Comparison of ENCODE assay signal across 24 cellular contexts in the genomic region with DNA sequence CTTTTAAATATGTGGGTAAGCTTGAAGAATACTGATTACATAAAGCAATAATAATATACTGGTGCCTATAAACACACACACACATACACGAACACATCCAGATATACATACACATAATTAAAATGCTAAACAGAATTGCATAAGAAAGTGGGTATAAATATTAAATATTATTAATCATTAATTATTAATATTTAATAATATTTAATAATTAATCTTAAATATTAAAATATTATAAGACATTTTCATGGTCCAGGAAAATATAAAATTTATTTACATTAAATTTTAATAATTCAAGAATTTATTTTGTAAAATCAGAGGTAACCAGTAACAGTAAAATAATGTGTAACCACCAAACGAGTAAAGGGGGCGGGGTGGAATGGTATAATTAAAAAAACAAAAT.
"Had no signal": no experiment of that assay in that cellular context is flagged by ENCODE, and none has a peak within 500 bp of the region (broad histone marks: within the 10 kb centered on the region; RNA-seq: fewer than 3 reads in every experiment).

No MANE protein-coding gene starts in this region.

- ATAC-seq: mucosa of descending colon; naive thymus-derived CD4-positive, alpha-beta T cell; right lobe of liver; stimulated activated naive B cell treated with anti-CD40 and anti-IgM and Interleukin-4, amounts not matched to agents 10 μg/mL and 1 μg/mL and 100 μg/mL, for 72 hours; stimulated activated naive CD8-positive, alpha-beta T cell treated with anti-CD3 and anti-CD28 coated beads, Interleukin-15, Interleukin-2, amounts not matched to agents 100 U/mL and 50 U/mL, for 24 hours had no signal

- H3K4me1 ChIP-seq: left ventricle myocardium inferior, parathyroid adenoma, right atrium auricular region, right lobe of liver, stomach, testis, thyroid gland, transverse colon, upper lobe of left lung, vagina had no signal

- H3K4me3 ChIP-seq: left ventricle myocardium inferior, lung, mucosa of descending colon, right atrium auricular region, right lobe of liver, stomach, testis, thyroid gland, transverse colon, upper lobe of left lung, vagina had no signal

- DNase-seq: hippocampal formation; left ventricle myocardium inferior; midbrain; mucosa of descending colon; naive thymus-derived CD4-positive, alpha-beta T cell; nucleus accumbens; right lobe of liver; stimulated activated CD4-positive, alpha-beta T cell treated with anti-CD3 and anti-CD28 coated beads, Interleukin-12 subunit alpha, Interleukin-12 subunit beta, amount 100 ng/mL, for 4 hours; stimulated activated CD4-positive, alpha-beta T cell treated with anti-CD3 and anti-CD28 coated beads, Interleukin-15, amount 100 ng/mL, for 24 hours; stimulated activated CD4-positive, alpha-beta T cell treated with anti-CD3 and anti-CD28 coated beads, Interleukin-2, amount 100 ng/mL, for 24 hours; stimulated activated CD4-positive, alpha-beta T cell treated with anti-CD3 and anti-CD28 coated beads, Interleukin-4, amount 100 ng/mL, for 1 hour; stimulated activated naive B cell treated with anti-CD40 and anti-IgM and Interleukin-4, amounts not matched to agents 10 μg/mL and 1 μg/mL and 100 μg/mL, for 72 hours; stimulated activated naive CD8-positive, alpha-beta T cell treated with anti-CD3 and anti-CD28 coated beads, Interleukin-15, Interleukin-2, amounts not matched to agents 100 U/mL and 50 U/mL, for 24 hours; stomach; testis; thyroid gland; transverse colon; upper lobe of left lung had no signal

- H3K9me3 Mint-ChIP-seq: neural crest cell had no signal

- H3K27ac Mint-ChIP-seq: naive thymus-derived CD4-positive, alpha-beta T cell; nephron; stimulated activated naive B cell treated with anti-CD40 and anti-IgM and Interleukin-4, amounts not matched to agents 10 μg/mL and 1 μg/mL and 100 μg/mL, for 72 hours had no signal

- H3K4me1 Mint-ChIP-seq: naive thymus-derived CD4-positive, alpha-beta T cell; nephron; neural crest cell; stimulated activated naive B cell treated with anti-CD40 and anti-IgM and Interleukin-4, amounts not matched to agents 10 μg/mL and 1 μg/mL and 100 μg/mL, for 72 hours had no signal

- H3K4me3 Mint-ChIP-seq: naive thymus-derived CD4-positive, alpha-beta T cell; nephron; neural crest cell; stimulated activated naive B cell treated with anti-CD40 and anti-IgM and Interleukin-4, amounts not matched to agents 10 μg/mL and 1 μg/mL and 100 μg/mL, for 72 hours had no signal

- H3K27me3 ChIP-seq: right atrium auricular region, right lobe of liver, stomach, testis, thyroid gland, transverse colon, upper lobe of left lung, vagina had no signal

- H3K27ac ChIP-seq: left ventricle myocardium inferior, parathyroid adenoma, right atrium auricular region, right lobe of liver, stomach, testis, thyroid gland, transverse colon, upper lobe of left lung, vagina had no signal

- H3K36me3 Mint-ChIP-seq: naive thymus-derived CD4-positive, alpha-beta T cell; stimulated activated naive B cell treated with anti-CD40 and anti-IgM and Interleukin-4, amounts not matched to agents 10 μg/mL and 1 μg/mL and 100 μg/mL, for 72 hours had no signal

- H3K36me3 ChIP-seq: left ventricle myocardium inferior, right atrium auricular region, right lobe of liver, stomach, thyroid gland, transverse colon, upper lobe of left lung, vagina had no signal

- H3K9me3 ChIP-seq: mucosa of descending colon, testis, thyroid gland, upper lobe of left lung, vagina had no signal

- H3K27me3 Mint-ChIP-seq: stimulated activated naive B cell treated with anti-CD40 and anti-IgM and Interleukin-4, amounts not matched to agents 10 μg/mL and 1 μg/mL and 100 μg/mL, for 72 hours had no signal
